In genomic region chr14:102486513-102487203, GRCh38 we compare ENCODE assay signal across 22 cellular contexts. TPM values are rescaled to one million over a fixed set of nuclear protein-coding genes. Genes with fewer than 3 reads are reported as not detected.
DNase-seq lines count a peak whose midpoint lies in the region; ATAC-seq and TF ChIP-seq lines count a peak whose summit lies in the region.
"Had no signal": no experiment of that assay in that cellular context is flagged by ENCODE, and none has a peak within 500 bp of the region (broad histone marks: within the 10 kb centered on the region; RNA-seq: fewer than 3 reads in every experiment).

No MANE protein-coding gene starts in this region.

- H3K27ac ChIP-seq in trophoblast cell (ENCODE audit: low read depth, low read length) (peak overlapping the region; percentile 4), aorta (ENCODE audit: low read depth in 1 of 2, low read length in 2 of 2) (peak overlapping the region in 1 of 2 donors; percentile 56), adrenal gland (peak overlapping the region in 1 of 5 donors; percentile 59)
- H3K27ac ChIP-seq: colonic mucosa, pancreas, transverse colon had no signal

- H3K9me3 ChIP-seq in trophoblast cell (ENCODE audit: insufficient read depth, low read depth, low read length) (peaks cover 2% of the 10 kb centered on the region), aorta (ENCODE audit: control insufficient read depth, low read length) (no peaks in the 10 kb centered on the region), adrenal gland (replicated peaks in 1 of 3) (no peaks in the 10 kb centered on the region)
- H3K9me3 ChIP-seq: colonic mucosa, pancreas, SK-N-SH, transverse colon had no signal

- peaks cover 3% of the 10 kb centered on the region for H3K79me1 ChIP-seq in trophoblast cell (ENCODE audit: low read length)

- H4K8ac ChIP-seq in trophoblast cell (ENCODE audit: low read depth, low read length): no peak overlapping the region

- peaks cover 5% of the 10 kb centered on the region in 2 donors for H3K9me3 Mint-ChIP-seq in activated naive CD4-positive, alpha-beta T cell treated with anti-CD3 and anti-CD28 coated beads, Interleukin-2, amount 50 U/mL, for 72 hours
- H3K9me3 Mint-ChIP-seq: activated naive CD4-positive, alpha-beta T cell treated with anti-CD3 and anti-CD28 coated beads, Interleukin-2, amount 50 U/mL, for 24 hours had no signal

- TF ChIP-seq POLR2A in adrenal gland (IDR thresholded peaks at IDR 0.05): no peak

- no peak overlapping the region for H3K18ac ChIP-seq in trophoblast cell (ENCODE audit: low read length)

- no peak for ATAC-seq in activated naive CD4-positive, alpha-beta T cell treated with anti-CD3 and anti-CD28 coated beads, Interleukin-2, amount 50 U/mL, for 72 hours
- ATAC-seq in aorta (ENCODE audit: low FRiP score) (no peak), HG02610 (IDR thresholded peaks at IDR 0.05; ENCODE audit: unreplicated experiment) (no peak), GM18498 (IDR thresholded peaks at IDR 0.05; ENCODE audit: unreplicated experiment) (no peak)
- ATAC-seq: activated CD4-positive, CD25-positive, alpha-beta regulatory T cell treated with anti-CD3 and anti-CD28 coated beads, Interleukin-2, amount 50 U/mL, for 24 hours; activated T-cell treated with anti-CD3 and anti-CD28 coated beads, Interleukin-2, amount 50 U/mL, for 72 hours; pancreas; stimulated activated naive B cell treated with anti-CD40 and anti-IgM and Interleukin-4, amounts not matched to agents 10 μg/mL and 1 μg/mL and 100 μg/mL, for 72 hours had no signal

- no peak overlapping the region for H3K23ac ChIP-seq in trophoblast cell (ENCODE audit: low read length)

- H3K79me2 ChIP-seq in trophoblast cell (ENCODE audit: control insufficient read depth, insufficient read depth, low read length, poor library complexity): no peaks in the 10 kb centered on the region

- H4K12ac ChIP-seq in trophoblast cell (ENCODE audit: low read depth, low read length): no peak overlapping the region

- H3K36me3 Mint-ChIP-seq in activated naive CD4-positive, alpha-beta T cell treated with anti-CD3 and anti-CD28 coated beads, Interleukin-2, amount 50 U/mL, for 72 hours: peaks cover 6 to 7% of the 10 kb centered on the region in 2 donors

- peak overlapping the region; percentile 9 to 10 for H3K27ac Mint-ChIP-seq in activated naive CD4-positive, alpha-beta T cell treated with anti-CD3 and anti-CD28 coated beads, Interleukin-2, amount 50 U/mL, for 72 hours
- H3K27ac Mint-ChIP-seq: activated naive CD4-positive, alpha-beta T cell treated with anti-CD3 and anti-CD28 coated beads, Interleukin-2, amount 50 U/mL, for 24 hours; activated T-cell treated with anti-CD3 and anti-CD28 coated beads, Interleukin-2, amount 50 U/mL, for 72 hours; naive B cell; stimulated activated naive B cell treated with anti-CD40 and anti-IgM and Interleukin-4, amounts not matched to agents 10 μg/mL and 1 μg/mL and 100 μg/mL, for 72 hours had no signal

- no peak overlapping the region for H3K4me2 ChIP-seq in trophoblast cell (ENCODE audit: low read length)
- H3K4me2 ChIP-seq: SK-N-SH had no signal

- no peak overlapping the region for H2BK12ac ChIP-seq in trophoblast cell (ENCODE audit: low read length)

- intact Hi-C loops in cardiac septum (cut with DNase I): no loop called here
- intact Hi-C loops in aorta (cut with DNase I): no loop called here
- intact Hi-C loops in adrenal gland (cut with DNase I): no loop called here

- no peaks in the 10 kb centered on the region for H3K27me3 ChIP-seq in trophoblast cell (ENCODE audit: insufficient read depth, low read length)
- H3K27me3 ChIP-seq in aorta (ENCODE audit: control insufficient read depth in 1 of 2, insufficient read depth in 2 of 2, low read length in 1 of 2): no peaks in the 10 kb centered on the region
- H3K27me3 ChIP-seq in adrenal gland: no peaks in the 10 kb centered on the region
- H3K27me3 ChIP-seq: colonic mucosa, pancreas, transverse colon had no signal

- H3K36me3 ChIP-seq in trophoblast cell (ENCODE audit: control insufficient read depth in 1 of 2, insufficient read depth in 2 of 2, low read length in 2 of 2) (no peaks in the 10 kb centered on the region), aorta (ENCODE audit: control insufficient read depth in 1 of 2, insufficient read depth in 2 of 2, low read length in 1 of 2) (no peaks in the 10 kb centered on the region), adrenal gland (replicated peaks in 1 of 2) (no peaks in the 10 kb centered on the region)
- H3K36me3 ChIP-seq: colonic mucosa, pancreas, transverse colon had no signal

- H3K4me3 ChIP-seq in trophoblast cell (ENCODE audit: low read depth, low read length) (no peak overlapping the region), aorta (ENCODE audit: low read length in 2 of 2) (no peak overlapping the region), adrenal gland (no peak overlapping the region)
- H3K4me3 ChIP-seq: colonic mucosa, pancreas, transverse colon had no signal

- peaks cover 9 to 13% of the 10 kb centered on the region in 2 experiments for H3K4me1 ChIP-seq in trophoblast cell (ENCODE audit: control insufficient read depth in 1 of 2, insufficient read depth in 2 of 2, low read length in 2 of 2)
- no peaks in the 10 kb centered on the region for H3K4me1 ChIP-seq in aorta (ENCODE audit: control insufficient read depth in 1 of 2, insufficient read depth in 2 of 2, low read length in 2 of 2)
- H3K4me1 ChIP-seq in adrenal gland (replicated peaks in 1 of 2): peaks cover 0 to 8% of the 10 kb centered on the region in 2 donors
- H3K4me1 ChIP-seq: colonic mucosa, pancreas had no signal

- no peak overlapping the region for H3K14ac ChIP-seq in trophoblast cell (ENCODE audit: low read length)

- no peak overlapping the region for H2BK120ac ChIP-seq in trophoblast cell (ENCODE audit: insufficient read depth, low read length, poor library complexity)

- no peak overlapping the region for H4K91ac ChIP-seq in trophoblast cell (ENCODE audit: low read depth, low read length)

- H2AK5ac ChIP-seq in trophoblast cell (ENCODE audit: low read length): no peak overlapping the region

- no peak overlapping the region for H2AFZ ChIP-seq in trophoblast cell (ENCODE audit: insufficient read depth, low read length, poor library complexity)

- no peak overlapping the region for H2BK5ac ChIP-seq in trophoblast cell (ENCODE audit: low read depth, low read length, poor library complexity)

- no CpG with 5 or more reads among the region's 17 CpGs for WGBS in trophoblast cell (ENCODE audit: extremely low coverage, insufficient coverage, insufficient read length)
- 43 to 47% methylated on average over 17 of the region's 17 CpGs for WGBS in aorta, 2 donors
- WGBS in adrenal gland, 4 donors: 48 to 71% (median 61%) methylated on average over 11 to 17 of the region's 17 CpGs

- H3K4ac ChIP-seq in trophoblast cell (ENCODE audit: low read depth, low read length): no peak overlapping the region

- no peak overlapping the region for H3K9ac ChIP-seq in trophoblast cell (ENCODE audit: low read length)
- H3K9ac ChIP-seq: SK-N-SH had no signal

- no peak for DNase-seq in activated naive CD4-positive, alpha-beta T cell treated with anti-CD3 and anti-CD28 coated beads, Interleukin-2, amount 50 U/mL, for 72 hours (ENCODE audit: low spot score in 2 of 2)
- DNase-seq in activated naive CD4-positive, alpha-beta T cell (lab: John Stamatoyannopoulos, UW): no peak
- DNase-seq in cardiac septum (ENCODE audit: low spot score): peak; percentile 31
- peak; percentile 27 to 41 for DNase-seq in trophoblast cell
- DNase-seq in aorta: peak; percentile 30 to 40
- DNase-seq in adrenal gland: no peak
- DNase-seq: 8988T; activated T-cell treated with anti-CD3 and anti-CD28 coated beads, Interleukin-2, amount 50 U/mL, for 72 hours; colonic mucosa; HCEC 1CT; naive B cell; NCI-H187; NCI-H82; SK-N-SH; stimulated activated CD4-positive, alpha-beta T cell treated with anti-CD3 and anti-CD28 coated beads, Interleukin-2, amount 100 ng/mL, for 24 hours; stimulated activated naive B cell treated with anti-CD40 and anti-IgM and Interleukin-4, amounts not matched to agents 10 μg/mL and 1 μg/mL and 100 μg/mL, for 72 hours; transverse colon had no signal

- no peak for TF ChIP-seq CTCF in adrenal gland (IDR thresholded peaks at IDR 0.05)

RNA-seq across cellular contexts. Expression of gene ANKRD9, which starts 22.9 kb away (rescaled TPM):
- 10 to 100 TPM in 1 of 2 donors, 1 to 10 TPM in 1; 5.2 to 15.8 TPM for total RNA-seq in activated naive CD4-positive, alpha-beta T cell treated with anti-CD3 and anti-CD28 coated beads, Interleukin-2, amount 50 U/mL, for 72 hours
- 137 TPM for total RNA-seq in cardiac septum
- 9.8 and 10.1 TPM in 2 replicates for polyA plus RNA-seq in trophoblast cell (2013)
- total RNA-seq in aorta: 10 to 100 TPM; 13.7 to 15.0 TPM
- polyA plus RNA-seq in aorta: 1 to 10 TPM; 3.0 to 5.7 TPM
- 100 to 1,000 TPM in 1 of 8 donors, 10 to 100 TPM in 7; 21.4 to 105 (median 50.8) TPM for total RNA-seq in adrenal gland
- 10 to 100 TPM in 2 of 3 donors, 1 to 10 TPM in 1; 2.6 to 35.2 (median 19.5) TPM for polyA plus RNA-seq in adrenal gland

Comparison
In these comparisons a context has a peak if more than half of its experiments do, and no peak if none do; other contexts are left out.
1. DNase-seq: peak in cardiac septum (single experiment), trophoblast cell (2 of 2) and aorta (2 of 2); none in activated naive CD4-positive, alpha-beta T cell treated with anti-CD3 and anti-CD28 coated beads, Interleukin-2, amount 50 U/mL, for 72 hours (0 of 2), activated naive CD4-positive, alpha-beta T cell (0 of 4) and adrenal gland (0 of 7).